In genomic region chr15:83127547-83128150, GRCh38 we compare ENCODE assay signal across 14 cellular contexts.
"Had no signal": no experiment of that assay in that cellular context is flagged by ENCODE, and none has a peak within 500 bp of the region (broad histone marks: within the 10 kb centered on the region; RNA-seq: fewer than 3 reads in every experiment).

No MANE protein-coding gene starts in this region.

- H3K27me3 Mint-ChIP-seq: activated CD4-positive, alpha-beta memory T cell treated with anti-CD3 and anti-CD28 coated beads, Interleukin-2, amount 10 ng/mL, durations not matched to agents 7 days and 5 days; activated naive CD4-positive, alpha-beta T cell treated with anti-CD3 and anti-CD28 coated beads, Interleukin-2, amount 10 ng/mL, durations not matched to agents 7 days and 5 days; naive thymus-derived CD4-positive, alpha-beta T cell; stimulated activated memory B cell treated with anti-CD40 and anti-IgM and Interleukin-4, amounts not matched to agents 10 μg/mL and 1 μg/mL and 100 μg/mL, for 72 hours had no signal

- H3K9me3 Mint-ChIP-seq: activated CD4-positive, alpha-beta memory T cell treated with anti-CD3 and anti-CD28 coated beads, Interleukin-2, amount 10 ng/mL, durations not matched to agents 7 days and 5 days; activated naive CD4-positive, alpha-beta T cell treated with anti-CD3 and anti-CD28 coated beads, Interleukin-2, amount 10 ng/mL, durations not matched to agents 7 days and 5 days; activated T-cell treated with anti-CD3 and anti-CD28 coated beads, Interleukin-2, amount 50 U/mL, for 24 hours; naive thymus-derived CD4-positive, alpha-beta T cell; stimulated activated memory B cell treated with anti-CD40 and anti-IgM and Interleukin-4, amounts not matched to agents 10 μg/mL and 1 μg/mL and 100 μg/mL, for 72 hours had no signal

- H3K4me3 Mint-ChIP-seq: activated CD4-positive, alpha-beta memory T cell treated with anti-CD3 and anti-CD28 coated beads, Interleukin-2, amount 10 ng/mL, durations not matched to agents 7 days and 5 days; activated naive CD4-positive, alpha-beta T cell treated with anti-CD3 and anti-CD28 coated beads, Interleukin-2, amount 10 ng/mL, durations not matched to agents 7 days and 5 days; activated T-cell treated with anti-CD3 and anti-CD28 coated beads, Interleukin-2, amount 50 U/mL, for 24 hours; naive thymus-derived CD4-positive, alpha-beta T cell; stimulated activated memory B cell treated with anti-CD40 and anti-IgM and Interleukin-4, amounts not matched to agents 10 μg/mL and 1 μg/mL and 100 μg/mL, for 72 hours had no signal

- H3K27ac Mint-ChIP-seq: activated CD4-positive, alpha-beta memory T cell treated with anti-CD3 and anti-CD28 coated beads, Interleukin-2, amount 10 ng/mL, durations not matched to agents 7 days and 5 days; activated naive CD4-positive, alpha-beta T cell treated with anti-CD3 and anti-CD28 coated beads, Interleukin-2, amount 10 ng/mL, durations not matched to agents 7 days and 5 days; activated T-cell treated with anti-CD3 and anti-CD28 coated beads, Interleukin-2, amount 50 U/mL, for 24 hours; naive thymus-derived CD4-positive, alpha-beta T cell; stimulated activated memory B cell treated with anti-CD40 and anti-IgM and Interleukin-4, amounts not matched to agents 10 μg/mL and 1 μg/mL and 100 μg/mL, for 72 hours had no signal

- ATAC-seq: naive thymus-derived CD4-positive, alpha-beta T cell; stimulated activated memory B cell treated with anti-CD40 and anti-IgM and Interleukin-4, amounts not matched to agents 10 μg/mL and 1 μg/mL and 100 μg/mL, for 72 hours had no signal

- DNase-seq: activated CD4-positive, alpha-beta memory T cell treated with anti-CD3 and anti-CD28 coated beads, Interleukin-2, amount 10 ng/mL, durations not matched to agents 7 days and 5 days; activated CD4-positive, alpha-beta T cell treated with anti-CD3 and anti-CD28 coated beads for 4 hours; activated naive CD4-positive, alpha-beta T cell treated with anti-CD3 and anti-CD28 coated beads, Interleukin-2, amount 10 ng/mL, durations not matched to agents 7 days and 5 days; activated T-cell treated with anti-CD3 and anti-CD28 coated beads, Interleukin-2, amount 50 U/mL, for 24 hours; caudate nucleus; colonic mucosa; esophagus squamous epithelium; islet precursor cell; left ventricle myocardium inferior; naive thymus-derived CD4-positive, alpha-beta T cell; stimulated activated CD4-positive, alpha-beta T cell treated with anti-CD3 and anti-CD28 coated beads, Interleukin-2, amount 100 ng/mL, for 48 hours; uterus had no signal

- H3K4me3 ChIP-seq: colonic mucosa, esophagus squamous epithelium, hepatocyte, left ventricle myocardium inferior, uterus had no signal

- H3K4me1 Mint-ChIP-seq: activated CD4-positive, alpha-beta memory T cell treated with anti-CD3 and anti-CD28 coated beads, Interleukin-2, amount 10 ng/mL, durations not matched to agents 7 days and 5 days; activated naive CD4-positive, alpha-beta T cell treated with anti-CD3 and anti-CD28 coated beads, Interleukin-2, amount 10 ng/mL, durations not matched to agents 7 days and 5 days; naive thymus-derived CD4-positive, alpha-beta T cell; stimulated activated memory B cell treated with anti-CD40 and anti-IgM and Interleukin-4, amounts not matched to agents 10 μg/mL and 1 μg/mL and 100 μg/mL, for 72 hours had no signal

- H3K36me3 Mint-ChIP-seq: stimulated activated memory B cell treated with anti-CD40 and anti-IgM and Interleukin-4, amounts not matched to agents 10 μg/mL and 1 μg/mL and 100 μg/mL, for 72 hours had no signal
